In the genomic region with DNA sequence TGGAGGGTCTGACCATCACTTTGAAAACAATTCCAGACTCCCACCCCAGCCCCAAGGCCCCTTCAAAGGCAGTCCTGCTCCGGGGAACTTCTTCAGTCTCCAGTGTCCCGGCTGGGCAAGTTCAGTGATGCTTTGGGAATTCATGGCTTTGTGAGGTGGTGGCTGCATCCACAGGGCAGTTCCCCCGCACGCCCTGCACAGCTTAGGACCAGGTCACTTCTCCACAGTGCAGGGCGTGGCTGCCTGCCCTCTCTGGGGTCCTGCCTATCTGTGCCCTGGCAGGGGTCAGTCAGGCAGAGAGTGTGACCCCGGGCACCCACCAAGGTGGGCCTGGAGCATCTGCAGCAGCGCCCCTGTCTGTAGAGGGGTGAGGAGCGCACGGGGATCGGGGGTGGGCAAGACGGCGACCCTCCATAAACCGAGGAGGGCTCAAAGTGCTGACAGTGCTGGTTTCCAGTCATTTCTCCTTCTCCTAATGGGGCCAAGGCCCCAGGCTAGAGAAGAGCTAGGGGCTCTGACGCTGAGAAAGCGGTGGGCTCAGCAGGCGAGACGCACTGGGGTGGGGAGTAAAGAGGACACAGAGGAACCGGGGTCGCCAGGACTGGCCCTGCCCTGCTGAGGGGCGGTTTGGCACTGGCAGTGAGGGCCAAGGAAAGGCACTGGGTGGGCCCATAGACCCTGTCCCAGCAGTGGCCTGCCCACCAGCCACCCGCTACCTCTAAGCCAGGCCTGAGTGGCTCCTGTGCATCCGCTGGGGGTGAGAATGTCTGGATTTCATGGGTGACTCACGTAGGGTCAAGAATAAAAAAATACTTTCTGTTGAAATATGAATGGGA, we compare ENCODE assay signal across 19 cellular contexts.
"Had no signal": no experiment of that assay in that cellular context is flagged by ENCODE, and none has a peak within 500 bp of the region (broad histone marks: within the 10 kb centered on the region; RNA-seq: fewer than 3 reads in every experiment).

No MANE protein-coding gene starts in this region.

- ATAC-seq: activated CD8-positive, alpha-beta T cell treated with anti-CD3 and anti-CD28 coated beads, Interleukin-2, amount 10 ng/mL, durations not matched to agents 7 days and 5 days; activated naive CD8-positive, alpha-beta T cell treated with anti-CD3 and anti-CD28 coated beads, Interleukin-2, amount 50 U/mL, for 24 hours; gastroesophageal sphincter; stimulated activated memory B cell treated with anti-CD40 and anti-IgM and Interleukin-4, amounts not matched to agents 10 μg/mL and 1 μg/mL and 100 μg/mL, for 72 hours had no signal

- H3K9me3 ChIP-seq: ascending aorta, gastroesophageal sphincter, neutrophil, right atrium auricular region, tibial artery, vagina had no signal

- H3K27me3 ChIP-seq: neutrophil, right atrium auricular region, vagina had no signal

- H2AFZ ChIP-seq: hepatocyte had no signal

- DNase-seq: activated CD4-positive, alpha-beta T cell treated with anti-CD3 and anti-CD28 coated beads for 4 hours; activated CD8-positive, alpha-beta memory T cell treated with anti-CD3 and anti-CD28 coated beads, Interleukin-2, amount 50 U/mL, for 48 hours; activated CD8-positive, alpha-beta T cell treated with anti-CD3 and anti-CD28 coated beads, Interleukin-2, amount 10 ng/mL, durations not matched to agents 7 days and 5 days; activated naive CD4-positive, alpha-beta T cell treated with Interleukin-2 at 50 U/mL for 16 hours; activated naive CD8-positive, alpha-beta T cell treated with anti-CD3 and anti-CD28 coated beads, Interleukin-2, amount 50 U/mL, for 24 hours; effector CD8-positive, alpha-beta T cell; kidney glomerular epithelial cell; midbrain; tibial artery had no signal

- H3K4me2 ChIP-seq: hepatocyte, smooth muscle cell had no signal

- H3K27ac ChIP-seq: ascending aorta, coronary artery, gastroesophageal sphincter, hepatocyte, right atrium auricular region, tibial artery, vagina, VCaP had no signal

- H3K4me3 ChIP-seq: ascending aorta, coronary artery, gastroesophageal sphincter, hepatocyte, right atrium auricular region, smooth muscle cell, tibial artery, vagina had no signal
